Comparison of ENCODE assay signal across 18 cellular contexts in the genomic region with DNA sequence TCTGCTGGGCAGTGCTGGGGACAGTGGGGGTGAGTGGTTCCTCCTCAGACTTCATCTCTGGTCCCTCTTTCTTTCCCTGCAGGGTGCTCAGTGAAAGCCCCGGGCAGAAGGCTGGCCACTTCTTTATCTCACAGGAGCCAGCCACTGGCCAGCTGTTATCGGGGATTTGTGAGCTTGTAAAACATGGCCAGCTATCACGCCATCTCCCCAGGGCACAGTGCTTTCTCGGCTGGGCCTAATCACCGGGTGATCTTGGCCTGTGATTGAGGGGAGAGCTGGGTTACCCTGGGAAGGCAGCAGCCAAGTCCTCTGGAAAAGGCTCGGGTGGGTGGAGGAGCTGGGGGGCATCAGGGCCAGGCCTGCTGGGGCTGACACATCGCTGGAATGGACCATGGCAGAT.
DNase-seq lines count a peak whose midpoint lies in the region; ATAC-seq and TF ChIP-seq lines count a peak whose summit lies in the region.
"Had no signal": no experiment of that assay in that cellular context is flagged by ENCODE, and none has a peak within 500 bp of the region (broad histone marks: within the 10 kb centered on the region; RNA-seq: fewer than 3 reads in every experiment).

No MANE protein-coding gene starts in this region.

- H3K4me1 Mint-ChIP-seq in brain = peaks cover 58% of the 10 kb centered on the region
- H3K4me1 Mint-ChIP-seq: CD14-positive monocyte had no signal

- CTCF ChIA-PET in HEK293 (lab: Yijun Ruan, JAX) = no interaction called here

- no peaks in the 10 kb centered on the region for H3K9me3 Mint-ChIP-seq in brain
- H3K9me3 Mint-ChIP-seq: CD14-positive monocyte had no signal

- H3K36me3 ChIP-seq in HEK293 (ENCODE audit: control insufficient read depth in 2 of 2, insufficient read depth in 1 of 2, low read length in 2 of 2) (no peaks in the 10 kb centered on the region), SJCRH30 (no peaks in the 10 kb centered on the region)

- peaks cover 7% of the 10 kb centered on the region for H3K27me3 Mint-ChIP-seq in brain

- POLR2A ChIA-PET in HEK293 (lab: Yijun Ruan, JAX) = no interaction called here

- DNase-seq in SJCRH30 (peak; percentile 25 to 53), cortex of kidney (lab: John Stamatoyannopoulos, UW) (no peak), glomerular visceral epithelial cell (ENCODE audit: extremely low spot score) (no peak), iPS-NIHi11 (ENCODE audit: low spot score) (no peak)
- DNase-seq: ACHN, COR-L47, H7, NCI-H1417, NCI-H187 treated with DMSO at 0.1 percent for 48 hours, NCI-H2227 treated with DMSO at 0.1 percent for 48 hours, NCI-H510A treated with DMSO at 0.1 percent for 48 hours, SHP77, T-helper 1 cell had no signal

- H3K36me3 Mint-ChIP-seq in brain = no peaks in the 10 kb centered on the region
- H3K36me3 Mint-ChIP-seq: CD14-positive monocyte had no signal

- H3K4me3 ChIP-seq in HEK293 (ENCODE audit: low read depth, low read length) (no peak overlapping the region), SJCRH30 (no peak overlapping the region)

- H3K4me3 Mint-ChIP-seq in brain = no peak overlapping the region
- H3K4me3 Mint-ChIP-seq: CD14-positive monocyte had no signal

- no peaks in the 10 kb centered on the region for H3K4me1 ChIP-seq in HEK293 (ENCODE audit: control insufficient read depth, insufficient read depth, low read length)
- 0 out of 2 replicates have a peak, but pooled peaks cover 3% of the 10 kb centered on the region for H3K4me1 ChIP-seq in SJCRH30

- no peak for ATAC-seq in GM21737 (IDR thresholded peaks at IDR 0.05; ENCODE audit: unreplicated experiment)

- peaks cover 14% of the 10 kb centered on the region for H3K27me3 ChIP-seq in SJCRH30

- H3K9me3 ChIP-seq in HEK293 (ENCODE audit: control insufficient read depth, insufficient read depth, low read depth, low read length) (no peaks in the 10 kb centered on the region), SJCRH30 (replicated peaks) (no peaks in the 10 kb centered on the region)

- no peak for TF ChIP-seq CTCF in HEK293 (tag by site-specific recombination; IDR thresholded peaks at IDR 0.05)
- TF ChIP-seq CTCF in brain (conservative IDR thresholded peaks at IDR 0.05) = no peak

- H3K27ac ChIP-seq in HEK293 (ENCODE audit: extremely low read depth, low read depth, low read length) (no peak overlapping the region), SJCRH30 (no peak overlapping the region)
- H3K27ac ChIP-seq: KMS-11 had no signal

- H3K27ac Mint-ChIP-seq in brain = peak overlapping the region in 3 of 5 experiments; percentile 10 to 93 (median 51)

TF ChIP-seq in HEK293, 187 proteins besides CTCF, POLR2A, EP300 and RAD21:
- TF ChIP-seq ZNF571 (tag by site-specific recombination; IDR thresholded peaks at IDR 0.05) = no peak
- 0 out of 2 replicates have a peak, but pooled peaks have one; percentile 19 for TF ChIP-seq FEZF1 (tag by site-specific recombination; IDR thresholded peaks at IDR 0.05)
- no peak for TF ChIP-seq HOXC10 (CRISPR knock-in tag; IDR thresholded peaks at IDR 0.05)
- peak; percentile 83 for TF ChIP-seq ZIC2 (tag by site-specific recombination; IDR thresholded peaks at IDR 0.05)
- TF ChIP-seq ZBTB44 (tag by site-specific recombination; IDR thresholded peaks at IDR 0.05) = no peak
TF ChIP-seq in HEK293: peak in this region for 2.

Comparison
In these comparisons a context has a peak if more than half of its experiments do, and no peak if none do; other contexts are left out.
1. DNase-seq: peak in SJCRH30 (2 of 2); none in cortex of kidney (single experiment), glomerular visceral epithelial cell (single experiment) and iPS-NIHi11 (single experiment).